ENCODE assay signal across 10 cellular contexts in genomic region chr2:37365669-37366068, GRCh38. TPM values are rescaled to one million over a fixed set of nuclear protein-coding genes. Genes with fewer than 3 reads are reported as not detected.
DNase-seq lines count a peak whose midpoint lies in the region; ATAC-seq, FAIRE-seq and TF ChIP-seq lines count a peak whose summit lies in the region.
"Had no signal": no experiment of that assay in that cellular context is flagged by ENCODE, and none has a peak within 500 bp of the region (broad histone marks: within the 10 kb centered on the region; RNA-seq: fewer than 3 reads in every experiment).

No MANE protein-coding gene starts in this region.

- peaks cover 3 to 16% of the 10 kb centered on the region in 2 experiments; a peak in 3 of 4 replicates for H3K27me3 ChIP-seq in GM12878 (replicated peaks in 1 of 2; ENCODE audit: control insufficient read depth in 2 of 2, insufficient read depth in 2 of 2, low read length in 1 of 2)

- WGBS in GM12878 (ENCODE audit: insufficient coverage, insufficient replicate concordance, low lambda C conversion rate, missing lambda C conversion rate): 25% methylated on average over 2 of the region's 2 CpGs

- peak overlapping the region; percentile 44 for H3K4me2 ChIP-seq in GM12878 (ENCODE audit: control insufficient read depth, insufficient read depth)

- ATAC-seq in GM18907 (IDR thresholded peaks at IDR 0.05; ENCODE audit: unreplicated experiment) (peak; percentile 79), HG03175 (IDR thresholded peaks at IDR 0.05; ENCODE audit: unreplicated experiment) (peak; percentile 77), GM12878 (peak; percentile 74), HG02840 (IDR thresholded peaks at IDR 0.05; ENCODE audit: low FRiP score, unreplicated experiment) (no peak), GM21526 (IDR thresholded peaks at IDR 0.05; ENCODE audit: low FRiP score, unreplicated experiment) (no peak)

- no peak overlapping the region for H3K4me3 ChIP-seq in GM12878

- no peak for TF ChIP-seq POLR2A in GM12878 (IDR thresholded peaks at IDR 0.05; ENCODE audit: low read depth, low read length)

- no peak for TF ChIP-seq CTCF in GM12878 (IDR thresholded peaks at IDR 0.05 in 2 of 3, conservative IDR thresholded peaks at IDR 0.05 in 1 of 3; ENCODE audit: control insufficient read depth in 2 of 3, extremely low read depth in 1 of 3, insufficient read depth in 1 of 3, low read depth in 3 of 3, low read length in 3 of 3)

- SMC1A ChIA-PET in GM12878 (lab: Charles Lee; ENCODE audit: uncharacterized antibody, unreplicated experiment): no interaction called here

- intact Hi-C loops in GM12878 (cut with micrococcal nuclease; ENCODE audit: unreplicated experiment): no loop called here

- no peak for FAIRE-seq in GM12878 (lab: Jason Lieb, UNC)

- H3K27ac ChIP-seq in GM12878 (ENCODE audit: control insufficient read depth, insufficient read depth): no peak overlapping the region

- RAD21 ChIA-PET in GM12878 (lab: Charles Lee; ENCODE audit: unreplicated experiment): no interaction called here

- peak; percentile 29 for DNase-seq in Caki2 (ENCODE audit: low read depth)
- DNase-seq in GM12878 (ENCODE audit: low read depth, low spot score): no peak
- no peak for DNase-seq in DMS79 treated with DMSO at 0.1 percent for 48 hours (lab: John Stamatoyannopoulos, UW)
- no peak for DNase-seq in NCI-H2081 treated with DMSO at 0.1 percent for 48 hours (lab: John Stamatoyannopoulos, UW)
- DNase-seq: islet precursor cell, NCI-H524 had no signal

- no peaks in the 10 kb centered on the region for H3K36me3 ChIP-seq in GM12878 (ENCODE audit: control insufficient read depth in 2 of 2, insufficient read depth in 2 of 2, low read length in 1 of 2)

- in situ Hi-C loops in Caki2 (cut with HindIII; ENCODE audit: low pct_unique_long_range_greater_than_20kb, low sequenced_read_pairs) (no loop called here), GM12878 (cut with MboI) (no loop called here)

- H3K9ac ChIP-seq in GM12878 (ENCODE audit: control insufficient read depth, insufficient read depth, low read length): no peak overlapping the region

- no peaks in the 10 kb centered on the region for H4K20me1 ChIP-seq in GM12878 (ENCODE audit: control insufficient read depth, insufficient read depth)

- H3K4me1 ChIP-seq in GM12878 (ENCODE audit: control insufficient read depth, insufficient read depth, low read length): peaks cover 3% of the 10 kb centered on the region; the same call in 1 of the 2 replicates

- H3K9me3 ChIP-seq in GM12878 (replicated peaks; ENCODE audit: control insufficient read depth, insufficient read depth, low read length): no peaks in the 10 kb centered on the region

- CTCF ChIA-PET in GM12878 (lab: Yijun Ruan, JAX): no interaction called here

- BruUV-seq in GM12878 (replicated peaks; lab: Mats Ljungman, UMichigan): no TSS peak

- POLR2A ChIA-PET in GM12878 (lab: Charles Lee): no interaction called here

- no peak for TF ChIP-seq EP300 in GM12878 (IDR thresholded peaks at IDR 0.05; ENCODE audit: borderline replicate concordance in 1 of 2, control insufficient read depth in 1 of 2, low read depth in 2 of 2, low read length in 2 of 2)

- no peaks in the 10 kb centered on the region for H3K79me2 ChIP-seq in GM12878 (ENCODE audit: control insufficient read depth, insufficient read depth, low read length)

- no peak for TF ChIP-seq RAD21 in GM12878 (IDR thresholded peaks at IDR 0.05; ENCODE audit: insufficient read depth, low read depth, low read length)

- no peak overlapping the region for H2AFZ ChIP-seq in GM12878 (ENCODE audit: control insufficient read depth, low read depth, low read length)

TF ChIP-seq in GM12878, 131 proteins besides CTCF, POLR2A, EP300 and RAD21:
- peak; percentile 65; the same call in 1 of the 2 replicates for TF ChIP-seq IRF4 (IDR thresholded peaks at IDR 0.05; ENCODE audit: low read depth, low read length)
- peak; percentile 26; the same call in 1 of the 2 replicates for TF ChIP-seq NFIC (IDR thresholded peaks at IDR 0.05; ENCODE audit: low read depth, low read length)
- TF ChIP-seq HDAC6 (IDR thresholded peaks at IDR 0.05; ENCODE audit: unreplicated experiment): no peak
- TF ChIP-seq SIX5 (IDR thresholded peaks at IDR 0.05; ENCODE audit: low read depth, low read length, severe bottlenecking): no peak
- TF ChIP-seq BHLHE40 (IDR thresholded peaks at IDR 0.05; ENCODE audit: borderline replicate concordance in 1 of 2, low read depth in 2 of 2, low read length in 1 of 2): peak; percentile 48 to 62; a peak in 3 of 4 replicates
- peak; percentile 52 for TF ChIP-seq SKIL (IDR thresholded peaks at IDR 0.05; ENCODE audit: low read depth, poor library complexity, severe bottlenecking)
- TF ChIP-seq KDM1A (IDR thresholded peaks at IDR 0.05; ENCODE audit: borderline replicate concordance): no peak
- peak; percentile 95 for TF ChIP-seq NR2F1 (conservative IDR thresholded peaks at IDR 0.05)
- TF ChIP-seq BMI1 (IDR thresholded peaks at IDR 0.05; ENCODE audit: borderline replicate concordance): no peak
- TF ChIP-seq IKZF1 (conservative IDR thresholded peaks at IDR 0.05): no peak; the same call in 1 of the 2 replicates
- TF ChIP-seq BACH1 (IDR thresholded peaks at IDR 0.05; ENCODE audit: borderline replicate concordance): no peak
- TF ChIP-seq IKZF2 (IDR thresholded peaks at IDR 0.05): peak in 1 of 2 experiments; percentile 28; a peak in 1 of 4 replicates
- no peak for TF ChIP-seq MXI1 (IDR thresholded peaks at IDR 0.05; ENCODE audit: low read depth, low read length)
- no peak for TF ChIP-seq SMAD1 (IDR thresholded peaks at IDR 0.05; ENCODE audit: low read depth, partially characterized antibody)
- peak; percentile 86 for TF ChIP-seq RUNX3 (IDR thresholded peaks at IDR 0.05; ENCODE audit: low read length)
- no peak for TF ChIP-seq MYB (IDR thresholded peaks at IDR 0.05; ENCODE audit: borderline replicate concordance, low read depth, low read length)

RNA-seq across cellular contexts. Expression of gene QPCT, which starts 21.2 kb away (rescaled TPM):
- total RNA-seq in Caki2 (2014; rRNA removed; shearing (Covaris generic); ENCODE audit: low replicate concordance): 8.5 and 12.1 TPM in 2 replicates
- not detected in 2 replicates for total RNA-seq in GM12878 (2013; cell fraction: nucleolus; rRNA removed)
- total RNA-seq in GM12878 (2014; rRNA removed): 0.17 and 0.27 TPM in 2 replicates
- 0.18 TPM in 1 of 2 replicates, not detected in the other for total RNA-seq in GM12878 (2014; rRNA removed; fragmentation: Illumina TruSeq; extraction: Trizol)
- 0.15 and 0.16 TPM in 2 replicates for total RNA-seq in GM12878 (2021)
- 0.20 TPM for polyA plus RNA-seq in GM12878 (2011; ENCODE audit: low read depth)
- polyA plus RNA-seq in GM12878 (2011; rRNA removed): 0.14 and 0.52 TPM in 2 replicates
- polyA plus RNA-seq in GM12878 (2011; cell fraction: cytosol; rRNA removed): 0.19 and 0.23 TPM in 2 replicates
- 0.23 and 0.28 TPM in 2 replicates for polyA plus RNA-seq in GM12878 (2011; cell fraction: nucleus; rRNA removed)
- 0.23 and 0.45 TPM in 2 replicates for polyA plus RNA-seq in GM12878 (2012)
- polyA plus RNA-seq in GM12878 (2014; fragmentation: Illumina TruSeq; extraction: Trizol): 0.19 TPM in 1 of 2 replicates, not detected in the other
- under 1 TPM; 0.14 to 0.24 TPM for polyA plus RNA-seq in GM12878 (2014; fragmentation: Nextera tagmentation; extraction: Ambion mirVana)
- polyA plus RNA-seq in GM12878 (2014; rRNA removed): not detected in 2 replicates
- polyA plus RNA-seq in GM12878 (2016; fragmentation: Nextera tagmentation; extraction: Ambion mirVana): under 1 TPM; 0.24 to 0.86 TPM
- polyA minus RNA-seq in GM12878 (2011; rRNA and poly(A)+ RNA removed): not detected in 2 replicates
- polyA minus RNA-seq in GM12878 (2011; cell fraction: cytosol; rRNA and poly(A)+ RNA removed): not detected in 2 replicates
- polyA minus RNA-seq in GM12878 (2011; cell fraction: nucleus; rRNA and poly(A)+ RNA removed): 0.57 TPM in 1 of 2 replicates, not detected in the other

RNA-seq across cellular contexts. Expression of gene PRKD3, which starts 41.0 kb away (rescaled TPM):
- 8.4 and 32.7 TPM in 2 replicates for total RNA-seq in Caki2 (2014; rRNA removed; shearing (Covaris generic); ENCODE audit: low replicate concordance)
- total RNA-seq in GM12878 (2013; cell fraction: nucleolus; rRNA removed): 38.5 and 48.5 TPM in 2 replicates
- total RNA-seq in GM12878 (2014; rRNA removed) (9.0 and 11.4 TPM in 2 replicates), GM12878 (2014; rRNA removed; fragmentation: Illumina TruSeq; extraction: Trizol) (12.0 and 13.7 TPM in 2 replicates), GM12878 (2021) (10.4 and 14.9 TPM in 2 replicates)
- polyA plus RNA-seq in GM12878 (2011; ENCODE audit: low read depth): 6.8 TPM
- polyA plus RNA-seq in GM12878 (2011; rRNA removed) (8.2 and 10.8 TPM in 2 replicates), GM12878 (2014; fragmentation: Illumina TruSeq; extraction: Trizol) (11.1 and 14.2 TPM in 2 replicates), GM12878 (2014; fragmentation: Nextera tagmentation; extraction: Ambion mirVana) (1 to 10 TPM; 3.3 to 3.7 TPM), GM12878 (2014; rRNA removed) (6.1 and 7.5 TPM in 2 replicates), GM12878 (2016; fragmentation: Nextera tagmentation; extraction: Ambion mirVana) (1 to 10 TPM; 6.5 to 7.4 TPM)
- 4.5 and 5.0 TPM in 2 replicates for polyA plus RNA-seq in GM12878 (2011; cell fraction: cytosol; rRNA removed)
- 5.8 and 7.1 TPM in 2 replicates for polyA plus RNA-seq in GM12878 (2011; cell fraction: nucleus; rRNA removed)
- 9.5 and 10.6 TPM in 2 replicates for polyA plus RNA-seq in GM12878 (2012)
- polyA minus RNA-seq in GM12878 (2011; rRNA and poly(A)+ RNA removed): 11.2 and 11.4 TPM in 2 replicates
- polyA minus RNA-seq in GM12878 (2011; cell fraction: cytosol; rRNA and poly(A)+ RNA removed): 5.3 and 7.6 TPM in 2 replicates
- polyA minus RNA-seq in GM12878 (2011; cell fraction: nucleus; rRNA and poly(A)+ RNA removed): 5.7 and 9.8 TPM in 2 replicates

Comparison
In these comparisons a context has a peak if more than half of its experiments do, and no peak if none do; other contexts are left out.
1. ATAC-seq: peak in GM18907 (single experiment), HG03175 (single experiment) and GM12878 (single experiment); none in HG02840 (single experiment) and GM21526 (single experiment).